In the genomic region with DNA sequence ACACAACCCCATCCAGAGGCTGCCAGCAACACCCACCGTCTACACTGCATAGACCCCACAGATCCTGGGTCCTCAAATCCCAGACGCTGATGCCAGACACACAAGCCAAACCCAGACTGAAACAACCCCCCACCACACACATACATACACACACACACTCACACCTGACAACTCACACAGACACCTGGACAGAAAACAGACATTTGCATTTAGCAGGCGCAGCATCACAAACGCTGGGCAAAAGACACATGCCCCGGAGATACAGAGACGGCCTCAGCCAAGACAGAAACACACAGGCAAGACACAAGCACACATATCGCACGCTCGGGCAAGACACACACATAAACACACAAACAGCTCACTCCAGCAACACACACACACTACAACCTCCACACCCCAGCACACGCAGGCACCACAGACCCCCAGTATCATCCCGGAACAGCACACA, we compare ENCODE assay signal across 9 cellular contexts. TPM values are rescaled to one million over a fixed set of nuclear protein-coding genes. Genes with fewer than 3 reads are reported as not detected.
DNase-seq lines count a peak whose midpoint lies in the region; ATAC-seq, FAIRE-seq and TF ChIP-seq lines count a peak whose summit lies in the region.
"Had no signal": no experiment of that assay in that cellular context is flagged by ENCODE, and none has a peak within 500 bp of the region (broad histone marks: within the 10 kb centered on the region; RNA-seq: fewer than 3 reads in every experiment).

No MANE protein-coding gene starts in this region.

- no peaks in the 10 kb centered on the region for H3K9me3 ChIP-seq in RWPE2 (ENCODE audit: severe bottlenecking)
- H3K9me3 ChIP-seq in subcutaneous abdominal adipose tissue (ENCODE audit: control insufficient read depth in 5 of 5, low read length in 5 of 5): no peaks in the 10 kb centered on the region

- no peaks in the 10 kb centered on the region for H3K36me3 Mint-ChIP-seq in glutamatergic neuron (ENCODE audit: unreplicated experiment)
- H3K36me3 Mint-ChIP-seq: activated naive CD8-positive, alpha-beta T cell had no signal

- H3K27me3 Mint-ChIP-seq in glutamatergic neuron (ENCODE audit: unreplicated experiment): peaks cover 14% of the 10 kb centered on the region
- H3K27me3 Mint-ChIP-seq: activated naive CD8-positive, alpha-beta T cell had no signal

- H3K4me1 ChIP-seq in RWPE2 (ENCODE audit: insufficient read depth, poor library complexity, severe bottlenecking): peaks cover 18% of the 10 kb centered on the region
- H3K4me1 ChIP-seq in subcutaneous abdominal adipose tissue (ENCODE audit: control insufficient read depth in 5 of 5, insufficient read depth in 5 of 5, low read length in 5 of 5): peaks cover 10 to 63% (median 55%) of the 10 kb centered on the region in 5 donors

- H3K9me3 Mint-ChIP-seq in glutamatergic neuron (ENCODE audit: unreplicated experiment): peaks cover 23% of the 10 kb centered on the region

- H3K4me1 Mint-ChIP-seq in glutamatergic neuron (ENCODE audit: low read depth, unreplicated experiment): peaks cover 14% of the 10 kb centered on the region

- no peak overlapping the region for H3K4me3 Mint-ChIP-seq in glutamatergic neuron (ENCODE audit: unreplicated experiment)
- H3K4me3 Mint-ChIP-seq: activated naive CD8-positive, alpha-beta T cell had no signal

- H3K36me3 ChIP-seq in RWPE2 (ENCODE audit: low read depth): peaks cover 9% of the 10 kb centered on the region
- no peaks in the 10 kb centered on the region for H3K36me3 ChIP-seq in subcutaneous abdominal adipose tissue (ENCODE audit: control insufficient read depth in 5 of 5, insufficient read depth in 5 of 5, low read length in 5 of 5)

- peak overlapping the region in 3 of 5 donors; percentile 12 to 82 (median 73) for H3K9ac ChIP-seq in subcutaneous abdominal adipose tissue (ENCODE audit: low read length in 5 of 5)

- H3K27ac ChIP-seq in RWPE2 (ENCODE audit: poor library complexity, severe bottlenecking) (peak overlapping the region; percentile 93), subcutaneous abdominal adipose tissue (ENCODE audit: low read depth, low read length) (peak overlapping the region; percentile 96)

- DNase-seq in SIG-M5 treated with dmso at 0.1 percent for 504 hours (lab: John Stamatoyannopoulos, UW; ENCODE audit: unreplicated experiment) (peak; percentile 28), SIG-M5 (lab: John Stamatoyannopoulos, UW) (no peak), RWPE2 (ENCODE audit: low spot score) (no peak), glutamatergic neuron (peak; percentile 20), KG1 (lab: John Stamatoyannopoulos, UW) (no peak), GM19239 (ENCODE audit: insufficient read length, low spot score) (no peak)
- no peak for DNase-seq in activated CD4-positive, CD25-positive, alpha-beta regulatory T cell treated with anti-CD3 and anti-CD28 coated beads, Interleukin-2, amount 50 U/mL, for 72 hours

- no peak overlapping the region for H3K27ac Mint-ChIP-seq in glutamatergic neuron (ENCODE audit: unreplicated experiment)
- H3K27ac Mint-ChIP-seq: activated naive CD8-positive, alpha-beta T cell had no signal

- H3K4me3 ChIP-seq in RWPE2 (ENCODE audit: severe bottlenecking) (peak overlapping the region; percentile 50), subcutaneous abdominal adipose tissue (ENCODE audit: low read depth in 1 of 5, low read length in 5 of 5) (peak overlapping the region; percentile 64 to 84 (median 75))

- H3K27me3 ChIP-seq in RWPE2 (ENCODE audit: insufficient read depth, poor library complexity, severe bottlenecking): no peaks in the 10 kb centered on the region
- no peaks in the 10 kb centered on the region for H3K27me3 ChIP-seq in subcutaneous abdominal adipose tissue (ENCODE audit: control insufficient read depth in 5 of 5, insufficient read depth in 4 of 5, low read length in 5 of 5)

- no peak for TF ChIP-seq CTCF in RWPE2 (IDR thresholded peaks at IDR 0.05; ENCODE audit: poor library complexity, severe bottlenecking)
- no peak for TF ChIP-seq CTCF in glutamatergic neuron (IDR thresholded peaks at IDR 0.05; ENCODE audit: partially characterized antibody, unreplicated experiment)

- no peak for ATAC-seq in RWPE2 (ENCODE audit: low read depth)

- FAIRE-seq in GM19239 (lab: Jason Lieb, UNC): no peak

RNA-seq across cellular contexts. Expression of gene BBC3, which starts 1.3 kb away (rescaled TPM):
- 37.0 TPM for total RNA-seq in glutamatergic neuron (ENCODE audit: unreplicated experiment)

RNA-seq across cellular contexts. Expression of gene CCDC9, which starts 26.6 kb away (rescaled TPM):
- total RNA-seq in glutamatergic neuron (ENCODE audit: unreplicated experiment): 16.8 TPM

RNA-seq across cellular contexts. Expression of gene INAFM1, which starts 45.0 kb away (rescaled TPM):
- 65.0 TPM for total RNA-seq in glutamatergic neuron (ENCODE audit: unreplicated experiment)

Comparison
In these comparisons a context has a peak if more than half of its experiments do, and no peak if none do; other contexts are left out.
1. DNase-seq: peak in SIG-M5 treated with dmso at 0.1 percent for 504 hours (single experiment) and glutamatergic neuron (single experiment); none in SIG-M5 (single experiment), RWPE2 (single experiment), KG1 (single experiment), GM19239 (single experiment) and activated CD4-positive, CD25-positive, alpha-beta regulatory T cell treated with anti-CD3 and anti-CD28 coated beads, Interleukin-2, amount 50 U/mL, for 72 hours (single experiment).